In the genomic region with DNA sequence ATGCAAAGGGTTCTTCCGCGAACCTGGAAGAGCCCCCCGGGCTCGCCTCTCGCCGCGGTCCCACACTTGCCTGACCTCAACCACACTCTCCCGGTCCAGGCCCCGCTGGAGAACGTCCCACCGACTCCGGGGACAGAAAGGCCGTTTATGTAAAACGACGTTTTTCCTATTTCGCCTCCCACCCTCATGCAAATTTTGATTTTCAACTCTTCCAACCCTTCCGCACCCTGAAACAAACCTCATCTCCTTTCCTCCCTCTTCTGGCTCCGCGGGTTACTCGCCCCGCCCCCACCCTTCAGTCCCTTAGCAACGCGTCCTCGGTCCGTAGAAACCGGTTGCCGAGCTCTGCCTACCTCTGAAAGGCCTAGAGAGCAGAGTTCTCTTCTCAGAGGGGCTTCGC, we compare ENCODE assay signal across 9 cellular contexts. TPM values are rescaled to one million over a fixed set of nuclear protein-coding genes. Genes with fewer than 3 reads are reported as not detected.
DNase-seq lines count a peak whose midpoint lies in the region; ATAC-seq and TF ChIP-seq lines count a peak whose summit lies in the region.
"Had no signal": no experiment of that assay in that cellular context is flagged by ENCODE, and none has a peak within 500 bp of the region (broad histone marks: within the 10 kb centered on the region; RNA-seq: fewer than 3 reads in every experiment).

Gene C1orf141 (minus strand): TSS at position 279 of the 400 bp plus-strand sequence. CDS start 7,730 bp downstream, outside the sequence.

- peaks cover 0 to 14% (median 5%) of the 10 kb centered on the region in 4 donors for H3K4me1 Mint-ChIP-seq in CD4-positive, CD25-positive, alpha-beta regulatory T cell
- peaks cover 18% of the 10 kb centered on the region for H3K4me1 Mint-ChIP-seq in neural progenitor cell

- no peak within 1 kb of the TSS for H3K27ac ChIP-seq in CD4-positive, CD25-positive, alpha-beta regulatory T cell (ENCODE audit: insufficient read depth, low read length, poor library complexity, severe bottlenecking)
- H3K27ac ChIP-seq in neural progenitor cell = no peak within 1 kb of the TSS

- DNase-seq in CD4-positive, CD25-positive, alpha-beta regulatory T cell = peak in 1 of 3 donors; percentile 24
- peak; percentile 13 for DNase-seq in activated CD4-positive, alpha-beta T cell treated with anti-CD3 and anti-CD28 coated beads, Interleukin-2, amount 50 U/mL, for 1 hour
- DNase-seq in fibroblast of the conjunctiva (ENCODE audit: low read depth) (peak; percentile 1), neural progenitor cell (ENCODE audit: low spot score) (peak; percentile 77), AG08395 (ENCODE audit: low spot score) (no peak), NCI-H1417 (lab: John Stamatoyannopoulos, UW) (no peak)

- H3F3A ChIP-seq in neural progenitor cell (ENCODE audit: low read depth) = no peaks in the 10 kb centered on the region

- peaks cover 0 to 2% (median 0%) of the 10 kb centered on the region in 7 donors for H3K9me3 Mint-ChIP-seq in CD4-positive, CD25-positive, alpha-beta regulatory T cell
- peaks cover 4% of the 10 kb centered on the region for H3K9me3 Mint-ChIP-seq in neural progenitor cell

- no peaks in the 10 kb centered on the region for H3K4me1 ChIP-seq in CD4-positive, CD25-positive, alpha-beta regulatory T cell (ENCODE audit: control insufficient read depth, insufficient read depth, low read length, poor library complexity, severe bottlenecking)
- H3K4me1 ChIP-seq in neural progenitor cell = peaks cover 21% of the 10 kb centered on the region

- H3K27me3 ChIP-seq in CD4-positive, CD25-positive, alpha-beta regulatory T cell (ENCODE audit: control insufficient read depth, insufficient read depth, low read length) = no peaks in the 10 kb centered on the region
- no peaks in the 10 kb centered on the region for H3K27me3 ChIP-seq in neural progenitor cell

- ATAC-seq in CD4-positive, CD25-positive, alpha-beta regulatory T cell (ENCODE audit: low read depth in 2 of 2) = no peak
- ATAC-seq in HG02973 (IDR thresholded peaks at IDR 0.05; ENCODE audit: unreplicated experiment) (no peak), HG03095 (IDR thresholded peaks at IDR 0.05; ENCODE audit: unreplicated experiment) (no peak)

- H2AFZ ChIP-seq in neural progenitor cell (replicated peaks) = peak within 1 kb of the TSS; percentile 93

- H3K9me3 ChIP-seq in CD4-positive, CD25-positive, alpha-beta regulatory T cell (ENCODE audit: control insufficient read depth in 2 of 2, low read length in 2 of 2) = no peaks in the 10 kb centered on the region
- no peaks in the 10 kb centered on the region for H3K9me3 ChIP-seq in neural progenitor cell (ENCODE audit: low read depth)

- peak within 1 kb of the TSS; percentile 68 for H3K4me2 ChIP-seq in neural progenitor cell

- H3K36me3 Mint-ChIP-seq in CD4-positive, CD25-positive, alpha-beta regulatory T cell = no peaks in the 10 kb centered on the region
- H3K36me3 Mint-ChIP-seq in neural progenitor cell = no peaks in the 10 kb centered on the region

- no peaks in the 10 kb centered on the region for H3K36me3 ChIP-seq in CD4-positive, CD25-positive, alpha-beta regulatory T cell (ENCODE audit: control insufficient read depth, insufficient read depth, low read length)
- no peaks in the 10 kb centered on the region for H3K36me3 ChIP-seq in neural progenitor cell

- peak within 1 kb of the TSS in 2 of 3 donors; percentile 60 to 71 for H3K27ac Mint-ChIP-seq in CD4-positive, CD25-positive, alpha-beta regulatory T cell
- no peak within 1 kb of the TSS for H3K27ac Mint-ChIP-seq in neural progenitor cell

- no peak within 1 kb of the TSS for H3K9ac ChIP-seq in neural progenitor cell

- no peak for TF ChIP-seq CTCF in neural progenitor cell (IDR thresholded peaks at IDR 0.05)

- peak within 1 kb of the TSS; percentile 18 for H3K4me3 ChIP-seq in CD4-positive, CD25-positive, alpha-beta regulatory T cell (ENCODE audit: low read depth, low read length)
- H3K4me3 ChIP-seq in neural progenitor cell = peak within 1 kb of the TSS; percentile 35

- H3K4me3 Mint-ChIP-seq in CD4-positive, CD25-positive, alpha-beta regulatory T cell = peak within 1 kb of the TSS in 3 of 4 donors; percentile 50 to 88 (median 80)
- peak within 1 kb of the TSS; percentile 79 for H3K4me3 Mint-ChIP-seq in neural progenitor cell

- H4K20me1 ChIP-seq in neural progenitor cell (ENCODE audit: low read depth) = no peaks in the 10 kb centered on the region

- H3K79me2 ChIP-seq in neural progenitor cell (ENCODE audit: low read depth) = no peaks in the 10 kb centered on the region

- peaks cover 17% of the 10 kb centered on the region for H3K27me3 Mint-ChIP-seq in CD4-positive, CD25-positive, alpha-beta regulatory T cell
- H3K27me3 Mint-ChIP-seq in neural progenitor cell (ENCODE audit: insufficient read depth, low read depth) = no peaks in the 10 kb centered on the region

RNA-seq across cellular contexts. Expression of gene C1orf141, which starts in this region (rescaled TPM):
- not detected for total RNA-seq in CD4-positive, CD25-positive, alpha-beta regulatory T cell
- polyA plus RNA-seq in CD4-positive, CD25-positive, alpha-beta regulatory T cell = not detected
- not detected in 2 replicates for total RNA-seq in neural progenitor cell (ENCODE audit: low replicate concordance)
- total RNA-seq: T-helper 1 cell treated with Interleukin-12 subunit alpha and Interleukin-12 subunit beta and Interleukin-4 antibody, amounts not matched to agents 30 ng/mL and 1 ng/mL, for 36 hours had no signal

Comparison
In these comparisons a context has a peak if more than half of its experiments do, and no peak if none do; other contexts are left out.
1. Peak in DNase-seq, H3K4me3 ChIP-seq and H3K4me2 ChIP-seq in neural progenitor cell; RNA of the gene not detected or under 1 TPM.
2. DNase-seq: peak in activated CD4-positive, alpha-beta T cell treated with anti-CD3 and anti-CD28 coated beads, Interleukin-2, amount 50 U/mL, for 1 hour (single experiment) and fibroblast of the conjunctiva (single experiment); none in AG08395 (single experiment) and NCI-H1417 (0 of 3).